6 cellular contexts compared by ENCODE assay signal in genomic region chr6:30645989-30646388, GRCh38. TPM values are rescaled to one million over a fixed set of nuclear protein-coding genes. Genes with fewer than 3 reads are reported as not detected.
DNase-seq lines count a peak whose midpoint lies in the region; ATAC-seq and TF ChIP-seq lines count a peak whose summit lies in the region.

No MANE protein-coding gene starts in this region.

- no peak for ATAC-seq in SK-N-SH treated with all-trans-retinoic acid at 6 μM for 48 hours
- ATAC-seq in activated naive CD8-positive, alpha-beta T cell treated with anti-CD3 and anti-CD28 coated beads, Interleukin-2, amount 10 ng/mL, durations not matched to agents 7 days and 5 days (ENCODE audit: low read depth), result no peak

- no peak overlapping the region for H3K9ac ChIP-seq in SK-N-SH

- H3K9me2 ChIP-seq in SK-N-SH, result no peaks in the 10 kb centered on the region

- H3K36me3 ChIP-seq in SK-N-SH (replicated peaks in 1 of 2; ENCODE audit: control insufficient read depth in 1 of 2, insufficient read depth in 2 of 2, low read length in 1 of 2) (peaks cover 18 to 40% of the 10 kb centered on the region in 2 experiments), neutrophil (peaks cover 2% of the 10 kb centered on the region)

- no peaks in the 10 kb centered on the region for H4K20me1 ChIP-seq in SK-N-SH (ENCODE audit: insufficient read depth)

- H3K9me3 Mint-ChIP-seq in activated naive CD8-positive, alpha-beta T cell treated with anti-CD3 and anti-CD28 coated beads, Interleukin-2, amount 10 ng/mL, durations not matched to agents 7 days and 5 days, result no peaks in the 10 kb centered on the region

- peaks cover 40% of the 10 kb centered on the region for H3K4me1 Mint-ChIP-seq in activated naive CD8-positive, alpha-beta T cell treated with anti-CD3 and anti-CD28 coated beads, Interleukin-2, amount 10 ng/mL, durations not matched to agents 7 days and 5 days

- H3K27ac Mint-ChIP-seq in activated naive CD8-positive, alpha-beta T cell treated with anti-CD3 and anti-CD28 coated beads, Interleukin-2, amount 10 ng/mL, durations not matched to agents 7 days and 5 days, result peak overlapping the region; percentile 91

- H3K4me1 ChIP-seq in SK-N-SH (ENCODE audit: control insufficient read depth in 1 of 2, insufficient read depth in 2 of 2, low read depth in 1 of 2, low read length in 1 of 2), result peaks cover 0 to 6% of the 10 kb centered on the region in 2 experiments; a peak in 2 of 4 replicates
- H3K4me1 ChIP-seq in neutrophil (ENCODE audit: control insufficient read depth in 1 of 2, insufficient read depth in 1 of 2, low read depth in 1 of 2, low read length in 1 of 2), result peaks cover 48 to 51% of the 10 kb centered on the region in 2 experiments

- no peaks in the 10 kb centered on the region for H3K27me3 Mint-ChIP-seq in activated naive CD8-positive, alpha-beta T cell treated with anti-CD3 and anti-CD28 coated beads, Interleukin-2, amount 10 ng/mL, durations not matched to agents 7 days and 5 days

- CTCF ChIA-PET in SK-N-SH (lab: Yijun Ruan, JAX), result interaction anchor here (0.6 to 0.9 kb wide), 3 partner anchors 27 to 996 kb away, joined by 3 to 4 read pairs (median 4); partner anchors contain the start of gene DHX16

- 32% methylated on average over 1 of the region's 1 CpG for WGBS in SK-N-SH (ENCODE audit: low lambda C conversion rate)

- no peak for DNase-seq in SK-N-SH
- no peak for DNase-seq in activated naive CD8-positive, alpha-beta T cell treated with anti-CD3 and anti-CD28 coated beads, Interleukin-2, amount 10 ng/mL, durations not matched to agents 7 days and 5 days
- no peak for DNase-seq in GM20000 (ENCODE audit: low spot score)
- DNase-seq in NCI-H524 treated with DMSO at 0.1 percent for 48 hours (lab: John Stamatoyannopoulos, UW), result no peak

- H3K27me3 ChIP-seq in SK-N-SH (ENCODE audit: insufficient read depth) (no peaks in the 10 kb centered on the region), neutrophil (no peaks in the 10 kb centered on the region)

- no peak overlapping the region for H2AFZ ChIP-seq in SK-N-SH (ENCODE audit: low read depth)

- H3K27ac ChIP-seq in SK-N-SH (ENCODE audit: low read depth in 2 of 2, low read length in 1 of 2), result peak overlapping the region; percentile 29 to 51; a peak in 2 of 4 replicates
- peak overlapping the region; percentile 95 for H3K27ac ChIP-seq in neutrophil

- peaks cover 17% of the 10 kb centered on the region for H3F3A ChIP-seq in SK-N-SH (replicated peaks; ENCODE audit: insufficient read depth)

- peak overlapping the region; percentile 86 for H3K4me3 Mint-ChIP-seq in activated naive CD8-positive, alpha-beta T cell treated with anti-CD3 and anti-CD28 coated beads, Interleukin-2, amount 10 ng/mL, durations not matched to agents 7 days and 5 days

- TF ChIP-seq CTCF in SK-N-SH (IDR thresholded peaks at IDR 0.05), result no peak
- TF ChIP-seq CTCF in neutrophil (IDR thresholded peaks at IDR 0.05), result no peak
- TF ChIP-seq CTCF in GM20000 (IDR thresholded peaks at IDR 0.05; ENCODE audit: extremely low read depth, missing control alignments), result no peak

- H3K4me2 ChIP-seq in SK-N-SH, result peak overlapping the region; percentile 97; the same call in 1 of the 2 replicates

- no peak for TF ChIP-seq RAD21 in SK-N-SH (IDR thresholded peaks at IDR 0.05; ENCODE audit: low read length)

- no peaks in the 10 kb centered on the region for H3K9me3 ChIP-seq in SK-N-SH
- H3K9me3 ChIP-seq in neutrophil, result no peaks in the 10 kb centered on the region

- peaks cover 32% of the 10 kb centered on the region for H3K79me2 ChIP-seq in SK-N-SH (ENCODE audit: insufficient read depth)

- POLR2A ChIA-PET in SK-N-SH (lab: Yijun Ruan, JAX), result no interaction called here
- POLR2A ChIA-PET in activated naive CD8-positive, alpha-beta T cell treated with anti-CD3 and anti-CD28 coated beads, Interleukin-2, amount 10 ng/mL, durations not matched to agents 7 days and 5 days (lab: Charles Lee), result interaction anchor here (0.7 to 2.2 kb wide), 2 partner anchors 28 to 32 kb away, joined by 5 to 7 read pairs; partner anchors contain the start of gene MRPS18B

- H3K36me3 Mint-ChIP-seq in activated naive CD8-positive, alpha-beta T cell treated with anti-CD3 and anti-CD28 coated beads, Interleukin-2, amount 10 ng/mL, durations not matched to agents 7 days and 5 days, result peaks cover 17% of the 10 kb centered on the region

- H3K4me3 ChIP-seq in SK-N-SH (ENCODE audit: low read depth in 2 of 2, low read length in 1 of 2) (no peak overlapping the region), neutrophil (ENCODE audit: low read depth in 1 of 2, low read length in 1 of 2) (no peak overlapping the region)

- no peak for TF ChIP-seq EP300 in SK-N-SH (IDR thresholded peaks at IDR 0.05; ENCODE audit: borderline replicate concordance in 1 of 2, low read depth in 1 of 2, low read length in 1 of 2)

TF ChIP-seq in SK-N-SH, 30 proteins besides CTCF, POLR2A, EP300 and RAD21 (continues in another document):
- TF ChIP-seq FOXM1 (IDR thresholded peaks at IDR 0.05; ENCODE audit: low read depth) (no peak), NFIC (IDR thresholded peaks at IDR 0.05; ENCODE audit: borderline replicate concordance) (no peak), YY1 (IDR thresholded peaks at IDR 0.05; ENCODE audit: low read depth) (no peak), JUND (IDR thresholded peaks at IDR 0.05) (no peak), FOSL2 (IDR thresholded peaks at IDR 0.05; ENCODE audit: borderline replicate concordance, low read depth) (no peak), MAX (IDR thresholded peaks at IDR 0.05; ENCODE audit: low read depth) (no peak), FOXJ3 (CRISPR knock-in tag; IDR thresholded peaks at IDR 0.05) (no peak), EZH2phosphoT487 (IDR thresholded peaks at IDR 0.05; ENCODE audit: borderline replicate concordance, low read depth) (no peak)

TF ChIP-seq in SK-N-SH treated with all-trans-retinoic acid at 6 μM for 48 hours, 23 proteins besides CTCF, POLR2A, EP300 and RAD21:
- no peak for TF ChIP-seq SNAI2 (CRISPR knock-in tag; IDR thresholded peaks at IDR 0.05)
- no peak for TF ChIP-seq BACH2 (CRISPR knock-in tag; IDR thresholded peaks at IDR 0.05; ENCODE audit: borderline replicate concordance)
- no peak for TF ChIP-seq ZFP3 (CRISPR knock-in tag; IDR thresholded peaks at IDR 0.05)
- TF ChIP-seq ZNF565 (CRISPR knock-in tag; conservative IDR thresholded peaks at IDR 0.05; ENCODE audit: low read depth), result no peak
- TF ChIP-seq ZFP30 (CRISPR knock-in tag; IDR thresholded peaks at IDR 0.05), result no peak
- no peak for TF ChIP-seq ZNF70 (CRISPR knock-in tag; IDR thresholded peaks at IDR 0.05)

RNA-seq across cellular contexts. Expression of gene C6orf136, which starts 0.9 kb away (rescaled TPM):
- 11.7 and 14.3 TPM in 2 replicates for polyA plus RNA-seq in SK-N-SH (2012; rRNA removed)
- polyA plus RNA-seq in SK-N-SH (2012; cell fraction: cytosol; rRNA removed), result 8.6 and 11.0 TPM in 2 replicates
- 58.1 and 80.2 TPM in 2 replicates for polyA plus RNA-seq in SK-N-SH (2012; cell fraction: nucleus; rRNA removed)
- total RNA-seq in activated naive CD8-positive, alpha-beta T cell treated with anti-CD3 and anti-CD28 coated beads, Interleukin-2, amount 10 ng/mL, durations not matched to agents 7 days and 5 days, result 10 to 100 TPM; 33.5 to 34.3 TPM

RNA-seq across cellular contexts. Expression of gene ATAT1, which starts 19.3 kb away (rescaled TPM):
- 35.4 and 36.2 TPM in 2 replicates for polyA plus RNA-seq in SK-N-SH (2012; rRNA removed)
- polyA plus RNA-seq in SK-N-SH (2012; cell fraction: cytosol; rRNA removed), result 27.5 TPM in 2 replicates
- 170 and 237 TPM in 2 replicates for polyA plus RNA-seq in SK-N-SH (2012; cell fraction: nucleus; rRNA removed)
- total RNA-seq in activated naive CD8-positive, alpha-beta T cell treated with anti-CD3 and anti-CD28 coated beads, Interleukin-2, amount 10 ng/mL, durations not matched to agents 7 days and 5 days, result 10 to 100 TPM; 11.2 to 13.5 TPM

RNA-seq across cellular contexts. Expression of gene DHX16, which starts 26.8 kb away (rescaled TPM):
- 59.8 and 63.3 TPM in 2 replicates for polyA plus RNA-seq in SK-N-SH (2012; rRNA removed)
- polyA plus RNA-seq in SK-N-SH (2012; cell fraction: cytosol; rRNA removed), result 41.4 and 42.7 TPM in 2 replicates
- polyA plus RNA-seq in SK-N-SH (2012; cell fraction: nucleus; rRNA removed), result 163 and 170 TPM in 2 replicates
- 10 to 100 TPM; 42.9 to 44.2 TPM for total RNA-seq in activated naive CD8-positive, alpha-beta T cell treated with anti-CD3 and anti-CD28 coated beads, Interleukin-2, amount 10 ng/mL, durations not matched to agents 7 days and 5 days

RNA-seq across cellular contexts. Expression of gene MRPS18B, which starts 28.3 kb away (rescaled TPM):
- polyA plus RNA-seq in SK-N-SH (2012; rRNA removed), result 45.2 and 51.1 TPM in 2 replicates
- 40.9 and 47.8 TPM in 2 replicates for polyA plus RNA-seq in SK-N-SH (2012; cell fraction: cytosol; rRNA removed)
- polyA plus RNA-seq in SK-N-SH (2012; cell fraction: nucleus; rRNA removed), result 14.5 and 18.0 TPM in 2 replicates
- 10 to 100 TPM; 43.8 to 44.5 TPM for total RNA-seq in activated naive CD8-positive, alpha-beta T cell treated with anti-CD3 and anti-CD28 coated beads, Interleukin-2, amount 10 ng/mL, durations not matched to agents 7 days and 5 days

RNA-seq across cellular contexts. Expression of gene PPP1R10, which starts 28.9 kb away (rescaled TPM):
- polyA plus RNA-seq in SK-N-SH (2012; rRNA removed), result 16.8 and 22.1 TPM in 2 replicates
- polyA plus RNA-seq in SK-N-SH (2012; cell fraction: cytosol; rRNA removed), result 11.9 and 13.4 TPM in 2 replicates
- polyA plus RNA-seq in SK-N-SH (2012; cell fraction: nucleus; rRNA removed), result 36.9 and 46.7 TPM in 2 replicates
- 100 to 1,000 TPM; 140 to 151 TPM for total RNA-seq in activated naive CD8-positive, alpha-beta T cell treated with anti-CD3 and anti-CD28 coated beads, Interleukin-2, amount 10 ng/mL, durations not matched to agents 7 days and 5 days
